11 cellular contexts compared by ENCODE assay signal in the genomic region with DNA sequence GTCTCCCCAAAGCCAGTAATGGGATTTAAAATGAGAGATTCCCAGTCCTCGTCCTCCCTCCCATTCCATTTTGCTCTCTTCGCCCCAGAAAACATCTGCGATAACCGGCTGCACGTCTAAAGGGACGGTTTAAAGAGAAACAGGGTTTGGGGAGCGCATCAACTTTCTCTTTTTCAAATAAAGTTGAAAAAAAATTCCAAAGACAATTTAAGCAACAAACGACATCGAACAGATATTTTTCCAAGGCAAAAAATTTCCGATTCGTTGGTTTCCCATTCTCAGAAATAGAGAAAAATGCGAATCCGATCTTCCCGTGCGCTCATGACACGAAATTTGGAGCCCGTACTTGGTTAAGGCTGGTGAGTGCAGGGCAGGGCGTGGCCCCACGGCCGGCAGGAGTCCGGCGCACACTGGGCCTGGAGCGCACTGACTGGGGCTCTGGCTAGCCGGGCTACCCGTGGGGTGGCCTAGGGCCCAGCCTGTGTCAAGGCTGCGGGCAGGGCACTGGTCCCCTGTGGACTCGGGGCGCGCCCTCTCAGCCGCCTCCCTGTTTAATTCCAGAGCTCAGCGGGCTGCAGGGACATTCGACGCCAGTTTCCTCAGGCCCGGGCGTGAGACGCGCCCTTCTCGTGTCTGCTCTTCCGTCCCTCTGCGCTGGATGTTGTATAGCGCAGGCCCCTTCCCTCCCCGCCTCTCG. TPM values are rescaled to one million over a fixed set of nuclear protein-coding genes. Genes with fewer than 3 reads are reported as not detected.
A peak's percentile ranks its signal among the peaks of the same experiment; 100 is the strongest.
DNase-seq lines count a peak whose midpoint lies in the region; ATAC-seq and TF ChIP-seq lines count a peak whose summit lies in the region.
"Had no signal": no experiment of that assay in that cellular context is flagged by ENCODE, and none has a peak within 500 bp of the region (broad histone marks: within the 10 kb centered on the region; RNA-seq: fewer than 3 reads in every experiment).

No MANE protein-coding gene starts in this region.

- peaks cover 89% of the 10 kb centered on the region for H3K27me3 Mint-ChIP-seq in nephron progenitor cell (ENCODE audit: low read depth, poor library complexity)

- H3K27me3 ChIP-seq in cardiac muscle cell = peaks cover 89% of the 10 kb centered on the region
- H3K27me3 ChIP-seq in upper lobe of right lung = peaks cover 44% of the 10 kb centered on the region

- intact Hi-C loops in upper lobe of right lung (cut with DNase I) = loop anchor here (10.0 kb wide), 1 partner anchor 109 kb away; no protein-coding TSS in a partner anchor

- no peaks in the 10 kb centered on the region for H3K36me3 Mint-ChIP-seq in nephron progenitor cell (ENCODE audit: low read depth)

- TF ChIP-seq CTCF in cardiac muscle cell (IDR thresholded peaks at IDR 0.05; ENCODE audit: low read depth, low read length) (no peak), nephron progenitor cell (IDR thresholded peaks at IDR 0.05) (no peak), upper lobe of right lung (IDR thresholded peaks at IDR 0.05) (no peak)

- H3K9me3 ChIP-seq in cardiac muscle cell (ENCODE audit: low read depth) (no peaks in the 10 kb centered on the region), upper lobe of right lung (no peaks in the 10 kb centered on the region)

- peaks cover 83% of the 10 kb centered on the region for H3K4me1 Mint-ChIP-seq in nephron progenitor cell

- H3K27ac Mint-ChIP-seq in nephron progenitor cell = no peak overlapping the region

- DNase-seq in DMS 273 (lab: John Stamatoyannopoulos, UW; ENCODE audit: unreplicated experiment) (peak; percentile 15), DMS 273 treated with DMSO at 0.1 percent for 48 hours (lab: John Stamatoyannopoulos, UW) (no peak), cardiac muscle cell (ENCODE audit: low read depth in 1 of 2, low spot score in 1 of 2) (peak in 1 of 2 donors; percentile 42), nephron progenitor cell (no peak), upper lobe of right lung (peak; percentile 71), Kasumi-1 (lab: John Stamatoyannopoulos, UW) (no peak), NCI-H1930 (lab: John Stamatoyannopoulos, UW) (no peak)
- DNase-seq: GF-D8; NK-92 treated with Interleukin-12 subunit alpha and Interleukin-12 subunit beta, amount 100 ng/mL, for 24 hours had no signal

- H3K9me3 Mint-ChIP-seq in nephron progenitor cell = no peaks in the 10 kb centered on the region

- H3K36me3 ChIP-seq in cardiac muscle cell (no peaks in the 10 kb centered on the region), upper lobe of right lung (no peaks in the 10 kb centered on the region)

- ATAC-seq in upper lobe of right lung = peak; percentile 52
- no peak for ATAC-seq in HG03097 (IDR thresholded peaks at IDR 0.05; ENCODE audit: low FRiP score, unreplicated experiment)

- H3K4me3 ChIP-seq in cardiac muscle cell = peak overlapping the region; percentile 7
- peak overlapping the region; percentile 30 for H3K4me3 ChIP-seq in upper lobe of right lung

- H3K4me1 ChIP-seq in cardiac muscle cell (ENCODE audit: low read depth) = peaks cover 24% of the 10 kb centered on the region
- H3K4me1 ChIP-seq in upper lobe of right lung = peaks cover 50% of the 10 kb centered on the region

- H3K27ac ChIP-seq in cardiac muscle cell = no peak overlapping the region
- peak overlapping the region; percentile 70 for H3K27ac ChIP-seq in upper lobe of right lung
- H3K27ac ChIP-seq: 22Rv1 had no signal

- H3K4me3 Mint-ChIP-seq in nephron progenitor cell = peak overlapping the region; percentile 68

RNA-seq across cellular contexts. Expression of gene ZFHX3, which starts 17.8 kb away (rescaled TPM):
- total RNA-seq in cardiac muscle cell (6.6 and 12.2 TPM in 2 replicates), upper lobe of right lung (29.0 TPM)
- polyA plus RNA-seq in cardiac muscle cell = 6.7 and 8.4 TPM in 2 replicates

Comparison
In these comparisons a context has a peak if more than half of its experiments do, and no peak if none do; other contexts are left out.
1. DNase-seq: peak in DMS 273 (single experiment) and upper lobe of right lung (single experiment); none in DMS 273 treated with DMSO at 0.1 percent for 48 hours (single experiment), nephron progenitor cell (single experiment), Kasumi-1 (0 of 2) and NCI-H1930 (0 of 2).